ENCODE assay signal across 8 cellular contexts in genomic region chr20:10671221-10671849, GRCh38. TPM values are rescaled to one million over a fixed set of nuclear protein-coding genes. Genes with fewer than 3 reads are reported as not detected.
A peak's percentile ranks its signal among the peaks of the same experiment; 100 is the strongest.
DNase-seq lines count a peak whose midpoint lies in the region; ATAC-seq and TF ChIP-seq lines count a peak whose summit lies in the region.

No MANE protein-coding gene starts in this region.

- intact Hi-C loops in left colon (cut with DNase I, micrococcal nuclease) = loop anchor here in 1 of 2 donors (5.0 to 10.0 kb wide), 2 partner anchors 204 to 873 kb away; no protein-coding TSS in a partner anchor

- H3K4me3 ChIP-seq in coronary artery = peak overlapping the region; percentile 98

- ATAC-seq in GM19455 (IDR thresholded peaks at IDR 0.05; ENCODE audit: unreplicated experiment) (peak; percentile 25), HG03521 (IDR thresholded peaks at IDR 0.05; ENCODE audit: unreplicated experiment) (peak; percentile 32), SK-N-SH treated with all-trans-retinoic acid at 6 μM for 48 hours (peak; percentile 71), left colon (peak; percentile 42)

- peak overlapping the region; percentile 89 to 93 for H3K27ac ChIP-seq in coronary artery

- DNase-seq in ELR (ENCODE audit: low read depth) = peak; percentile 90
- peak; percentile 95 for DNase-seq in coronary artery (ENCODE audit: low spot score)
- DNase-seq in left colon = peak; percentile 74 to 95
- DNase-seq in stimulated activated CD4-positive, alpha-beta T cell treated with anti-CD3 and anti-CD28 coated beads, Interleukin-2, amount 100 ng/mL, for 24 hours = peak; percentile 21 to 27
- no peak for DNase-seq in NCI-H2107 (lab: John Stamatoyannopoulos, UW)

- peak; percentile 41 for TF ChIP-seq CTCF in coronary artery (IDR thresholded peaks at IDR 0.05)

TF ChIP-seq in SK-N-SH treated with all-trans-retinoic acid at 6 μM for 48 hours, 23 proteins besides CTCF, POLR2A, EP300 and RAD21:
- no peak for TF ChIP-seq CSRNP3 (CRISPR knock-in tag; IDR thresholded peaks at IDR 0.05)
- TF ChIP-seq ARNTL (CRISPR knock-in tag; IDR thresholded peaks at IDR 0.05; ENCODE audit: borderline replicate concordance, low read depth) = no peak
- no peak for TF ChIP-seq CREB5 (CRISPR knock-in tag; IDR thresholded peaks at IDR 0.05; ENCODE audit: low read depth)
- no peak for TF ChIP-seq BACH2 (CRISPR knock-in tag; IDR thresholded peaks at IDR 0.05; ENCODE audit: borderline replicate concordance)

RNA-seq across cellular contexts. Expression of gene JAG1, which starts 2.5 kb away (rescaled TPM):
- 100 to 1,000 TPM in 1 of 2 donors, 10 to 100 TPM in 1; 78.8 to 170 TPM for total RNA-seq in left colon
